14 cellular contexts compared by ENCODE assay signal in the genomic region with DNA sequence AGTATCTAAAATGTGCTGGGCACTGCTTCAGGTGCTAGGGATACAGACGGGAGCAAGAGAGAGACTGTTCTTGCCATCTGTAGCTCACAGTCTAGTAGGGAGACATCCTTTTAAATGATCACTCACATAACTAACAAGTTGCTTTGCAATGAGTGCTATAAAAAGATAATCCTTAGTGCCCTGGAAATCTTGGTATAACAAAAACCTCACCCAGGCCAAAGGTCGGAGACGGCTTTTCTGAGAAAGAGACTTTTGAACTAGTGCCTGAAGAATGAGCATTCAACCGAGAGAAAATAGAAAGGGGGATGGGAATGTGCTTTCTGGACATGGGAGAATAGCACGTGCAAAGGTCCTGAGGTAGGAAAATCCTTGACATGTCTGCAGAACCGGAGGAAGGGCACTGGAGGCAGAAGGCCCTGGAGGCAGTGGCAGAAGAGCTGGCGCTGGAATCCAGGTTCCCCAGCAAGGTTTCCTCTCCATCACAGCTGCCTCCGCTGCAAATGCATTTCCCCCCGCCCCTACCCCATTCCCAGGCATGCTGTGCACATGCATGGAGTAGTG.
"Had no signal": no experiment of that assay in that cellular context is flagged by ENCODE, and none has a peak within 500 bp of the region (broad histone marks: within the 10 kb centered on the region; RNA-seq: fewer than 3 reads in every experiment).

No MANE protein-coding gene starts in this region.

- H3K4me3 ChIP-seq: dorsolateral prefrontal cortex, hepatocyte, ovary, stomach, thoracic aorta had no signal

- H3K4me2 ChIP-seq: hepatocyte had no signal

- H3K4me1 ChIP-seq: stomach had no signal

- ATAC-seq: natural killer cell; right cardiac atrium; stimulated activated memory B cell treated with anti-CD40 and anti-IgM and Interleukin-4, amounts not matched to agents 10 μg/mL and 1 μg/mL and 100 μg/mL, for 72 hours had no signal

- H3K9me3 ChIP-seq: ovary, stomach, thoracic aorta had no signal

- H3K27me3 ChIP-seq: dorsolateral prefrontal cortex, hepatocyte, ovary, stomach had no signal

- H3K36me3 ChIP-seq: ovary, stomach had no signal

- DNase-seq: cortex of kidney; effector CD8-positive, alpha-beta T cell; foreskin melanocyte; head of caudate nucleus; mesendoderm; natural killer cell; ovary; stimulated activated CD4-positive, alpha-beta T cell treated with anti-CD3 and anti-CD28 coated beads, Interleukin-4, amount 100 ng/mL, for 24 hours had no signal

- H3K27ac ChIP-seq: hepatocyte, ovary, stomach, thoracic aorta had no signal

- H3K79me2 ChIP-seq: hepatocyte had no signal

- H2AFZ ChIP-seq: hepatocyte had no signal
